In the genomic region with DNA sequence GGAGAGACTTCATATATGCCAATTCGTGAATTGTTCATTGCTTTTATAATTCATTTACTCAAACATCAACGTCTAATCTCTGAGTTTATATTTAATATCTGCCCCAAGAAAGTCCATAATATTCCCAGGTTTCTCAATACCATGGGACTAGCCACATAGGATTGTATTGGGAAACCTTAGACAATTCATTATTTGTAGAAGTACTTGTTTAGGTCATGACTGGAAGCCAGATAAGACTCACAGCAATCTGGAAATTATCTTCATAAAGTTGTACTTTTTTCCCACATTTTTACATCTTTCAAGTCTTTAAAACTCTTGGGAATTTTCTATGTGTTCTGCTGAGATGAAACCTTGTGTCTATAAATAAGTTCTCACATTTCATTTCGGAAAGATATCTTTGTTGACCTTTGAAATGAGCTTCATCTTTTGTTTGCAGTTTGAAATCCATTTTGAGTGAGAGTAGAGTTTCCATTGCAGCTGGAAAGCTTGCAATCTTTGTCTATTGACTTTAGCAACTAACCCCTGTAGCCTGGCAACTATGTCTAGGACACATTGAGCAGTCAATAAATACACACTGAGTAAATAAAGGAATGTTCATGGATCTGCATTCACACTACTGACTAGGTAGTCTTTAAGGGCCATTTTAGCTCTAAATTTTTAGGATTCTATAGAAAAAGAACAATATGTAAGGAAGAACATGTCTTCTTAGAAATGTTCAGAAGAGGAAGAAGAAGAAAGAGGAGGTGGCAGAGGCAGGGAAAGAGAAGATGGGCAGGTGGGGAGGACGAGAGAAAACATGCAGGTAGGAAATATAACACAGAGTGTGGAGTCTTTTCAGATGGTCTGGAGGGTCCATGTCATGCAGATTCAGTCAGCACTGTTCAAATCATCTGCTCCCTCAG, we compare ENCODE assay signal across 12 cellular contexts.
A peak's percentile ranks its signal among the peaks of the same experiment; 100 is the strongest.
DNase-seq lines count a peak whose midpoint lies in the region; ATAC-seq and TF ChIP-seq lines count a peak whose summit lies in the region.
"Had no signal": no experiment of that assay in that cellular context is flagged by ENCODE, and none has a peak within 500 bp of the region (broad histone marks: within the 10 kb centered on the region; RNA-seq: fewer than 3 reads in every experiment).

No MANE protein-coding gene starts in this region.

- DNase-seq in DMS53 (lab: John Stamatoyannopoulos, UW) = peak; percentile 98
- DNase-seq in NCI-H2081 (lab: John Stamatoyannopoulos, UW) = peak; percentile 39 to 84
- DNase-seq in astrocyte of the spinal cord (ENCODE audit: low read depth, low spot score) = peak; percentile 45
- peak; percentile 36 for DNase-seq in myocyte (ENCODE audit: low read depth)
- no peak for DNase-seq in GM13976 (ENCODE audit: low spot score)
- no peak for DNase-seq in stimulated activated CD4-positive, alpha-beta T cell treated with anti-CD3 and anti-CD28 coated beads, Interleukin-2, amount 100 ng/mL, for 24 hours
- no peak for DNase-seq in erythroblast (lab: John Stamatoyannopoulos, UW)
- DNase-seq: HFFc6, naive B cell, NCI-H2171 treated with DMSO at 0.1 percent for 48 hours, substantia nigra had no signal

- no peak overlapping the region for H3K4me3 ChIP-seq in astrocyte of the spinal cord (ENCODE audit: low read depth, low read length)

- TF ChIP-seq CTCF in astrocyte of the spinal cord (IDR thresholded peaks at IDR 0.05; ENCODE audit: low read depth, low read length) (no peak), GM13976 (IDR thresholded peaks at IDR 0.05; ENCODE audit: borderline replicate concordance, control extremely low read depth, extremely low read depth, insufficient read depth, missing control alignments) (no peak)

- in situ Hi-C loops in astrocyte of the spinal cord (cut with HindIII; ENCODE audit: low sequenced_read_pairs) = no loop called here
- in situ Hi-C loops in GM13976 (cut with MboI; ENCODE audit: low sequenced_read_pairs, unreplicated experiment) = no loop called here

- TF ChIP-seq POLR2A in erythroblast (IDR thresholded peaks at IDR 0.05; ENCODE audit: low read length) = no peak

- no peak for ATAC-seq in GM21528 (IDR thresholded peaks at IDR 0.05; ENCODE audit: low FRiP score, unreplicated experiment)

Comparison
In these comparisons a context has a peak if more than half of its experiments do, and no peak if none do; other contexts are left out.
1. DNase-seq: peak in DMS53 (single experiment), NCI-H2081 (2 of 2), astrocyte of the spinal cord (single experiment) and myocyte (single experiment); none in GM13976 (single experiment), stimulated activated CD4-positive, alpha-beta T cell treated with anti-CD3 and anti-CD28 coated beads, Interleukin-2, amount 100 ng/mL, for 24 hours (0 of 2) and erythroblast (0 of 2).